ENCODE assay signal across 8 cellular contexts in the genomic region with DNA sequence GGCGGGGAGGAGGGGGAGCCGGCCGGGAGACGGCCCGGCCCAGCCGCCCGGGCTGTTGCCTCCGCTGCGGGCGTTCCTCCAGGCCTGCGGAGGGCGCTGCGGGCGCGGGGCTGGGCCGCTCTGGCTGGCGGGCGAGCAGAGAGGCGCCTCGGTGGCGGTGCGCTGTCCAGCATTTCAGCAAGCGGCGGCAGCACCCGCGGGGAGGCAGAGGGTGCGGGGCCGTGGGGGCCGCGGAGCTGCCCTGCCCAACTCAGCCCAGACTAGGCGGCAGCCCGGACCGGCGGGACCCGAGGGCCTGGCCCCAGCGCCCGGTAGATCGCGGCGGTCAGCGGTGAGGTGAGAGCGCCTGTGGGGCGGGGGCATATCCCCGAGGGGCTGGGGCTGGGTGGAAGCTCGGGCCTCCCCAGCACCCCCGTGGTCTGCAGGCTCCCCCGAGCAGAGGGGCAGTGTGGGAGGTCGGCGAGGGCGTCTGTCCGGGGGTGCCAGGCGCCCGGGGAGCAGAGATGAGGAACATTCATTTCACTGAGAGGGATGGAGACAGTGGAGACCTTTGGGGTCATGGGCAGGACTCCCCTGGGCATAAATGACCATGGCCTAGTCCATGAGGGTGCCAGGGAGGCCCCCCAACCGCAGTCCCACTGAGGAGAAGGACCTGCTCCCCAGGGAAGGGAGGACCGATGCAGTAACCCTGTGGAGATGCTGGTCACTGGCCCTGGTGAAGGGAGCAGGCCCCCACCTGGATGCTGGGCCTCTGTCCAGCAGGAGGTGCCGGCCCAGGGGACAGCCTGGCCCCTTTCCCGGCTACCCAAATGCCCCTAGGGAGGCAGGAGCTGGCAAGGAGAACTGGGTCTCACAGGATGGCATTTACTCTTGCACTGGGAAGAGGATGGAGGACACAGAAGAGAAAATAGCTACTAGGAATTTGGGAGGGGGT. TPM values are rescaled to one million over a fixed set of nuclear protein-coding genes. Genes with fewer than 3 reads are reported as not detected.
DNase-seq lines count a peak whose midpoint lies in the region; ATAC-seq and TF ChIP-seq lines count a peak whose summit lies in the region.

A gene with protein sequence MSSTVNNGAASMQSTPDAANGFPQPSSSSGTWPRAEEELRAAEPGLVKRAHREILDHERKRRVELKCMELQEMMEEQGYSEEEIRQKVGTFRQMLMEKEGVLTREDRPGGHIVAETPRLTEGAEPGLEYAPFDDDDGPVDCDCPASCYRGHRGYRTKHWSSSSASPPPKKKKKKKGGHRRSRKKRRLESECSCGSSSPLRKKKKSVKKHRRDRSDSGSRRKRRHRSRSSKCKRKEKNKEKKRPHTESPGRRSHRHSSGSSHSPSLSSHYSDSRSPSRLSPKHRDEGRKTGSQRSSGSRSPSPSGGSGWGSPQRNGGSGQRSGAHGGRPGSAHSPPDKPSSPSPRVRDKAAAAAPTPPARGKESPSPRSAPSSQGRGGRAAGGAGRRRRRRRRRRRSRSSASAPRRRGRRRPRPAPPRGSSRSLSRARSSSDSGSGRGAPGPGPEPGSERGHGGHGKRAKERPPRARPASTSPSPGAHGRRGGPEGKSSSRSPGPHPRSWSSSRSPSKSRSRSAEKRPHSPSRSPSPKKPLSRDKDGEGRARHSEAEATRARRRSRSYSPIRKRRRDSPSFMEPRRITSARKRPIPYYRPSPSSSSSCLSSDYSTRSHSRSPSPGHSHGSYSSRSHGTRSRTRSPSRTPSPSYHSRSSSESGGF (plus strand): TSS at position 165 of the 934 bp plus-strand sequence. CDS start 33,171 bp downstream, outside the sequence.

- H3K4me3 ChIP-seq in PC-9 (peak within 1 kb of the TSS; percentile 29; the same call in 1 of the 2 replicates), esophagus squamous epithelium (peak within 1 kb of the TSS in 1 of 4 donors; percentile 38)

- H3K36me3 ChIP-seq in PC-9 (ENCODE audit: low read depth) (no peaks in the 10 kb centered on the region), esophagus squamous epithelium (no peaks in the 10 kb centered on the region)

- no TSS peak for BruUV-seq in PC-9 (replicated peaks; lab: Mats Ljungman, UMichigan)

- POLR2A ChIA-PET in PC-9 (lab: Charles Lee; ENCODE audit: unreplicated experiment): no interaction called here

- 0 out of 2 replicates have a peak within 1 kb of the TSS, but pooled peaks have one; percentile 50 for H2AFZ ChIP-seq in PC-9

- H3K4me3 Mint-ChIP-seq in activated T-cell treated with anti-CD3 and anti-CD28 coated beads, Interleukin-2, amount 50 U/mL, for 24 hours: no peak within 1 kb of the TSS
- H3K4me3 Mint-ChIP-seq in naive B cell: no peak within 1 kb of the TSS

- H3K79me2 ChIP-seq in PC-9 (ENCODE audit: low read depth): no peaks in the 10 kb centered on the region

- peak; percentile 85 to 90 for ATAC-seq in naive B cell (ENCODE audit: low read depth in 2 of 2)

- no peaks in the 10 kb centered on the region for H3K4me1 Mint-ChIP-seq in activated T-cell treated with anti-CD3 and anti-CD28 coated beads, Interleukin-2, amount 50 U/mL, for 24 hours (ENCODE audit: low read depth)
- H3K4me1 Mint-ChIP-seq in naive B cell: no peaks in the 10 kb centered on the region

- no peaks in the 10 kb centered on the region for H3F3A ChIP-seq in PC-9 (ENCODE audit: insufficient read depth, low read depth)

- peak; percentile 52; the same call in 1 of the 2 replicates for TF ChIP-seq EP300 in Ishikawa (IDR thresholded peaks at IDR 0.05; ENCODE audit: borderline replicate concordance)

- H3K4me2 ChIP-seq in PC-9: peak within 1 kb of the TSS; percentile 68

- 5 to 17% methylated on average over 2 to 4 of the region's 57 CpGs for WGBS in esophagus squamous epithelium, 2 donors

- H3K27me3 Mint-ChIP-seq in activated T-cell treated with anti-CD3 and anti-CD28 coated beads, Interleukin-2, amount 50 U/mL, for 24 hours: peaks cover 39% of the 10 kb centered on the region
- H3K27me3 Mint-ChIP-seq in naive B cell: peaks cover 14 to 70% (median 66%) of the 10 kb centered on the region in 3 donors

- no peaks in the 10 kb centered on the region for H3K9me2 ChIP-seq in PC-9 (ENCODE audit: insufficient read depth)

- intact Hi-C loops in PC-9 (cut with micrococcal nuclease; ENCODE audit: unreplicated experiment): no loop called here
- intact Hi-C loops in esophagus squamous epithelium (cut with DNase I): no loop called here

- DNase-seq in SIG-M5 treated with dmso at 0.1 percent for 504 hours (lab: John Stamatoyannopoulos, UW; ENCODE audit: unreplicated experiment) (peak; percentile 46), SIG-M5 (lab: John Stamatoyannopoulos, UW) (no peak), PC-9 (peak; percentile 41 to 86), esophagus squamous epithelium (lab: John Stamatoyannopoulos, UW) (no peak), naive B cell (peak; percentile 77)
- peak; percentile 92 for DNase-seq in activated T-cell treated with anti-CD3 and anti-CD28 coated beads, Interleukin-2, amount 50 U/mL, for 24 hours
- DNase-seq in stimulated activated CD8-positive, alpha-beta memory T cell treated with anti-CD3 and anti-CD28 coated beads, Interleukin-7, amount 100 ng/mL, for 24 hours (ENCODE audit: low read depth): peak; percentile 67

- no peaks in the 10 kb centered on the region; the same call in 1 of the 2 replicates for H3K4me1 ChIP-seq in PC-9 (replicated peaks; ENCODE audit: insufficient read depth)
- H3K4me1 ChIP-seq in esophagus squamous epithelium: peaks cover 0 to 10% (median 3%) of the 10 kb centered on the region in 3 donors

- peaks cover 37% of the 10 kb centered on the region for H3K27me3 ChIP-seq in PC-9 (ENCODE audit: insufficient read depth, low read depth)
- peaks cover 0 to 62% (median 0%) of the 10 kb centered on the region in 4 donors for H3K27me3 ChIP-seq in esophagus squamous epithelium

- H4K20me1 ChIP-seq in PC-9 (ENCODE audit: insufficient read depth): no peaks in the 10 kb centered on the region

- no peak within 1 kb of the TSS for H3K27ac Mint-ChIP-seq in activated T-cell treated with anti-CD3 and anti-CD28 coated beads, Interleukin-2, amount 50 U/mL, for 24 hours
- H3K27ac Mint-ChIP-seq in naive B cell: peak within 1 kb of the TSS in 1 of 6 donors; percentile 18

- no peaks in the 10 kb centered on the region for H3K36me3 Mint-ChIP-seq in activated T-cell treated with anti-CD3 and anti-CD28 coated beads, Interleukin-2, amount 50 U/mL, for 24 hours (ENCODE audit: low read depth)
- H3K36me3 Mint-ChIP-seq in naive B cell: peaks cover 0 to 15% of the 10 kb centered on the region in 2 donors

- no peak for TF ChIP-seq POLR2A in esophagus squamous epithelium (IDR thresholded peaks at IDR 0.05)

- H3K27ac ChIP-seq in PC-9: no peak within 1 kb of the TSS
- H3K27ac ChIP-seq in esophagus squamous epithelium: no peak within 1 kb of the TSS

- H3K9me3 Mint-ChIP-seq in activated T-cell treated with anti-CD3 and anti-CD28 coated beads, Interleukin-2, amount 50 U/mL, for 24 hours: no peaks in the 10 kb centered on the region
- H3K9me3 Mint-ChIP-seq in naive B cell: peaks cover 0 to 5% (median 1%) of the 10 kb centered on the region in 7 donors

- TF ChIP-seq CTCF in PC-9 (conservative IDR thresholded peaks at IDR 0.05) (peak; percentile 53; the same call in 1 of the 2 replicates), esophagus squamous epithelium (IDR thresholded peaks at IDR 0.05) (peak; percentile 18 to 68 (median 46))

- TF ChIP-seq RAD21 in Ishikawa (IDR thresholded peaks at IDR 0.05; ENCODE audit: low read depth): peak; percentile 20; the same call in 1 of the 2 replicates

- CTCF ChIA-PET in PC-9 (lab: Charles Lee): interaction anchor here (0.6 to 0.8 kb wide), 2 partner anchors 89 to 111 kb away, joined by 3 to 5 read pairs; no protein-coding TSS in a partner anchor

- H3K9me3 ChIP-seq in PC-9 (ENCODE audit: insufficient read depth, low read depth) (no peaks in the 10 kb centered on the region), esophagus squamous epithelium (no peaks in the 10 kb centered on the region)

TF ChIP-seq in Ishikawa, 13 proteins besides CTCF, POLR2A, EP300 and RAD21 (continues in another document):
- TF ChIP-seq, protein P1, sequence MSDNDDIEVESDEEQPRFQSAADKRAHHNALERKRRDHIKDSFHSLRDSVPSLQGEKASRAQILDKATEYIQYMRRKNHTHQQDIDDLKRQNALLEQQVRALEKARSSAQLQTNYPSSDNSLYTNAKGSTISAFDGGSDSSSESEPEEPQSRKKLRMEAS (IDR thresholded peaks at IDR 0.05): peak; percentile 62
- TF ChIP-seq FOXM1 (IDR thresholded peaks at IDR 0.05; ENCODE audit: borderline replicate concordance, low read depth): no peak
- TF ChIP-seq TEAD4 (IDR thresholded peaks at IDR 0.05): peak; percentile 30; the same call in 1 of the 2 replicates
- no peak for TF ChIP-seq NFIC (IDR thresholded peaks at IDR 0.05)
- no peak for TF ChIP-seq CREB1 (IDR thresholded peaks at IDR 0.05; ENCODE audit: low read depth)
- peak; percentile 19; the same call in 1 of the 2 replicates for TF ChIP-seq TAF1 (IDR thresholded peaks at IDR 0.05; ENCODE audit: low read depth)
- TF ChIP-seq, protein P2, sequence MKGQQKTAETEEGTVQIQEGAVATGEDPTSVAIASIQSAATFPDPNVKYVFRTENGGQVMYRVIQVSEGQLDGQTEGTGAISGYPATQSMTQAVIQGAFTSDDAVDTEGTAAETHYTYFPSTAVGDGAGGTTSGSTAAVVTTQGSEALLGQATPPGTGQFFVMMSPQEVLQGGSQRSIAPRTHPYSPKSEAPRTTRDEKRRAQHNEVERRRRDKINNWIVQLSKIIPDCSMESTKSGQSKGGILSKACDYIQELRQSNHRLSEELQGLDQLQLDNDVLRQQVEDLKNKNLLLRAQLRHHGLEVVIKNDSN (IDR thresholded peaks at IDR 0.05): peak; percentile 29; the same call in 1 of the 2 replicates
- no peak for TF ChIP-seq EGR1 (IDR thresholded peaks at IDR 0.05)
- TF ChIP-seq TCF12 (IDR thresholded peaks at IDR 0.05; ENCODE audit: low read depth): peak; percentile 64; the same call in 1 of the 2 replicates

RNA-seq across cellular contexts. Expression of the gene that starts here (rescaled TPM):
- total RNA-seq in PC-9 (2021) (0.74 and 1.2 TPM in 2 replicates), esophagus squamous epithelium (10 to 100 TPM in 2 of 4 donors, 1 to 10 TPM in 2; 8.0 to 22.4 (median 10.8) TPM)
- polyA plus RNA-seq in naive B cell (ENCODE audit: low read depth in 6 of 6): not detected

Comparison
In these comparisons a context has a peak if more than half of its experiments do, and no peak if none do; other contexts are left out.
1. DNase-seq: peak in SIG-M5 treated with dmso at 0.1 percent for 504 hours (single experiment), PC-9 (2 of 2), activated T-cell treated with anti-CD3 and anti-CD28 coated beads, Interleukin-2, amount 50 U/mL, for 24 hours (single experiment) and stimulated activated CD8-positive, alpha-beta memory T cell treated with anti-CD3 and anti-CD28 coated beads, Interleukin-7, amount 100 ng/mL, for 24 hours (single experiment); none in SIG-M5 (single experiment) and esophagus squamous epithelium (single experiment).
2. Peak in DNase-seq and ATAC-seq in naive B cell; RNA of the gene not detected or under 1 TPM.